ENCODE assay signal across 21 cellular contexts in genomic region chr17:79976451-79976850, GRCh38. TPM values are rescaled to one million over a fixed set of nuclear protein-coding genes. Genes with fewer than 3 reads are reported as not detected.
DNase-seq lines count a peak whose midpoint lies in the region; ATAC-seq, FAIRE-seq and TF ChIP-seq lines count a peak whose summit lies in the region.
"Had no signal": no experiment of that assay in that cellular context is flagged by ENCODE, and none has a peak within 500 bp of the region (broad histone marks: within the 10 kb centered on the region; RNA-seq: fewer than 3 reads in every experiment).

No MANE protein-coding gene starts in this region.

- H2AFZ ChIP-seq in IMR-90 (replicated peaks; ENCODE audit: low read length, poor library complexity) (no peak overlapping the region), H1 (ENCODE audit: low read length) (no peak overlapping the region)

- H3K36me3 ChIP-seq in BLaER1: no peaks in the 10 kb centered on the region
- peaks cover 6% of the 10 kb centered on the region; the same call in 1 of the 2 replicates for H3K36me3 ChIP-seq in IMR-90 (ENCODE audit: control insufficient read depth, insufficient read depth, low read length)
- peaks cover 0 to 7% (median 3%) of the 10 kb centered on the region in 4 experiments; a peak in 2 of 8 replicates for H3K36me3 ChIP-seq in H1 (ENCODE audit: control insufficient read depth in 2 of 4, insufficient read depth in 4 of 4, low read length in 3 of 4)

- H3K9ac ChIP-seq in BLaER1 (0 out of 2 replicates have a peak overlapping the region, but pooled peaks have one; percentile 3), IMR-90 (ENCODE audit: low read depth, low read length) (no peak overlapping the region), H1 (replicated peaks in 1 of 4; ENCODE audit: extremely low read depth in 1 of 4, low read depth in 3 of 4, low read length in 3 of 4) (no peak overlapping the region)

- H4K5ac ChIP-seq in IMR-90 (ENCODE audit: low read depth, low read length) (no peak overlapping the region), H1 (ENCODE audit: insufficient read length, low read depth, low read length) (no peak overlapping the region)

- H3K4me2 ChIP-seq in BLaER1: peak overlapping the region; percentile 76
- H3K4me2 ChIP-seq in IMR-90 (ENCODE audit: low read depth, low read length): no peak overlapping the region
- H3K4me2 ChIP-seq in H1 (ENCODE audit: insufficient read depth in 1 of 2, low read depth in 2 of 2, low read length in 2 of 2): no peak overlapping the region
- H3K4me2 ChIP-seq: A549 had no signal

- H3K27me3 ChIP-seq in BLaER1: no peaks in the 10 kb centered on the region
- no peaks in the 10 kb centered on the region for H3K27me3 ChIP-seq in IMR-90 (ENCODE audit: control insufficient read depth, insufficient read depth, low read length)
- no peaks in the 10 kb centered on the region for H3K27me3 ChIP-seq in H1 (replicated peaks in 1 of 4; ENCODE audit: control insufficient read depth in 3 of 4, extremely low read depth in 1 of 4, insufficient read depth in 3 of 4, low read length in 3 of 4)

- dilution Hi-C loops in IMR-90 (cut with HindIII; ENCODE audit: low sequenced_read_pairs, unreplicated experiment): no loop called here

- H3K9me1 ChIP-seq in IMR-90 (ENCODE audit: insufficient read depth, low read length): peaks cover 3% of the 10 kb centered on the region; the same call in 1 of the 2 replicates

- no peak overlapping the region for H2BK12ac ChIP-seq in H1 (ENCODE audit: low read depth, low read length)

- H3K79me2 ChIP-seq in H1 (ENCODE audit: control insufficient read depth in 1 of 2, insufficient read depth in 2 of 2, low read length in 2 of 2): peaks cover 0 to 14% of the 10 kb centered on the region in 2 experiments; a peak in 1 of 4 replicates

- no peak overlapping the region for H3K4ac ChIP-seq in IMR-90 (ENCODE audit: low read depth, low read length)
- no peak overlapping the region for H3K4ac ChIP-seq in H1 (replicated peaks; ENCODE audit: insufficient read length, low read depth, low read length)

- H3K4me3 ChIP-seq in BLaER1: no peak overlapping the region
- no peak overlapping the region for H3K4me3 ChIP-seq in IMR-90 (ENCODE audit: insufficient read depth, low read depth, low read length)
- no peak overlapping the region for H3K4me3 ChIP-seq in H1 (ENCODE audit: extremely low read depth in 1 of 4, insufficient read depth in 2 of 4, low read depth in 3 of 4, low read length in 4 of 4)
- H3K4me3 ChIP-seq: A549 had no signal

- WGBS in IMR-90 (ENCODE audit: extremely low coverage in 2 of 2, insufficient read length in 1 of 2), 2 experiments: 97% methylated on average over 8 of the region's 14 CpGs; no CpG with 5 or more reads in 1 of the 2 experiments
- 96% methylated on average over 14 of the region's 14 CpGs; no CpG with 5 or more reads in 1 of the 2 experiments for WGBS in H1 (ENCODE audit: extremely low coverage in 1 of 2, insufficient coverage in 1 of 2, insufficient read length in 1 of 2, insufficient replicate concordance in 2 of 2, low coverage in 1 of 2, low lambda C conversion rate in 2 of 2, missing lambda C conversion rate in 1 of 2), 2 experiments

- FAIRE-seq in H1 (lab: Jason Lieb, UNC): no peak
- FAIRE-seq: A549 had no signal

- H4K20me1 ChIP-seq in BLaER1 (peaks cover 33% of the 10 kb centered on the region), IMR-90 (ENCODE audit: insufficient read depth, low read length) (peaks cover 5% of the 10 kb centered on the region; the same call in 1 of the 2 replicates), H1 (replicated peaks in 1 of 2; ENCODE audit: control insufficient read depth in 1 of 2, insufficient read depth in 2 of 2, low read length in 2 of 2) (peaks cover 7 to 11% of the 10 kb centered on the region in 2 experiments)

- H3K9me3 ChIP-seq in BLaER1 (no peaks in the 10 kb centered on the region), IMR-90 (ENCODE audit: control insufficient read depth, insufficient read depth, low read length) (no peaks in the 10 kb centered on the region), H1 (ENCODE audit: insufficient read depth in 2 of 2, low read depth in 1 of 2, low read length in 1 of 2) (no peaks in the 10 kb centered on the region)
- H3K9me3 ChIP-seq: A549 had no signal

- TF ChIP-seq POLR2A in IMR-90 (IDR thresholded peaks at IDR 0.05; ENCODE audit: low read depth, low read length) (no peak), H1 (IDR thresholded peaks at IDR 0.05; ENCODE audit: control extremely low read depth in 1 of 2, low read depth in 2 of 2, low read length in 2 of 2) (no peak)

- CTCF ChIA-PET in IMR-90 (lab: Yijun Ruan, JAX): no interaction called here
- CTCF ChIA-PET in H1 (lab: Charles Lee; ENCODE audit: partially characterized antibody): interaction anchor here (0.6 to 11.3 kb wide), 22 partner anchors 10 to 280 kb away, joined by 3 to 187 read pairs (median 4); no protein-coding TSS in a partner anchor

- no peak overlapping the region for H4K91ac ChIP-seq in IMR-90 (ENCODE audit: insufficient read depth, low read depth, low read length)
- no peak overlapping the region for H4K91ac ChIP-seq in H1 (replicated peaks; ENCODE audit: insufficient read length, low read length)

- no peak overlapping the region for H2BK5ac ChIP-seq in IMR-90 (ENCODE audit: low read depth, low read length, poor library complexity, severe bottlenecking)
- no peak overlapping the region for H2BK5ac ChIP-seq in H1 (ENCODE audit: low read depth, low read length)

- in situ Hi-C loops in IMR-90 (cut with MboI; ENCODE audit: low sequenced_read_pairs): no loop called here

- H3K4me1 ChIP-seq in BLaER1 (peaks cover 85% of the 10 kb centered on the region), IMR-90 (ENCODE audit: control insufficient read depth, insufficient read depth, low read length) (no peaks in the 10 kb centered on the region), H1 (replicated peaks in 1 of 4; ENCODE audit: control insufficient read depth in 3 of 4, insufficient read depth in 4 of 4, low read length in 3 of 4) (peaks cover 0 to 5% (median 2%) of the 10 kb centered on the region in 4 experiments; a peak in 4 of 7 replicates)
- H3K4me1 ChIP-seq: A549 had no signal

- H2BK20ac ChIP-seq in IMR-90 (ENCODE audit: low read depth, low read length): no peak overlapping the region
- H2BK20ac ChIP-seq in H1 (ENCODE audit: low read length): no peak overlapping the region

- H3K27ac ChIP-seq in BLaER1 (no peak overlapping the region), IMR-90 (ENCODE audit: insufficient read depth, low read length) (no peak overlapping the region), H1 (ENCODE audit: low read depth, low read length) (no peak overlapping the region)
- H3K27ac ChIP-seq: A549, HL-60 had no signal

- TF ChIP-seq CTCF in IMR-90 (conservative IDR thresholded peaks at IDR 0.05; ENCODE audit: low read depth, low read length) (no peak), H1 (IDR thresholded peaks at IDR 0.05; ENCODE audit: control extremely low read depth in 1 of 3, insufficient read depth in 1 of 3, low read depth in 1 of 3, low read length in 3 of 3) (no peak)

- no peak for TF ChIP-seq EP300 in H1 (IDR thresholded peaks at IDR 0.05; ENCODE audit: borderline replicate concordance in 1 of 2, low read depth in 2 of 2, low read length in 2 of 2)

- no peak overlapping the region for H3K23ac ChIP-seq in IMR-90 (ENCODE audit: low read depth, low read length)
- no peak overlapping the region for H3K23ac ChIP-seq in H1 (ENCODE audit: insufficient read length)

- H2AK5ac ChIP-seq in IMR-90 (ENCODE audit: low read depth, low read length) (no peak overlapping the region), H1 (ENCODE audit: low read depth, low read length) (no peak overlapping the region)

- H3K18ac ChIP-seq in IMR-90 (ENCODE audit: low read depth, low read length) (no peak overlapping the region), H1 (ENCODE audit: extremely low read depth, low read length) (no peak overlapping the region)

- no peak for DNase-seq in IMR-90
- DNase-seq in H1 (ENCODE audit: low read depth in 1 of 2, low spot score in 2 of 2): no peak
- DNase-seq in posterior vena cava (ENCODE audit: low spot score): peak; percentile 49
- no peak for DNase-seq in DMS53 (lab: John Stamatoyannopoulos, UW)
- DNase-seq in HCEC 1CT: no peak
- DNase-seq: Calu3, DMS79 treated with DMSO at 0.1 percent for 48 hours, H7, NCI-H1417, NCI-H187, NCI-H2107, NCI-H2227 treated with DMSO at 0.1 percent for 48 hours, NCI-H510A treated with DMSO at 0.1 percent for 48 hours, NCI-H82, PC-3, RPMI8226 had no signal

- H2BK120ac ChIP-seq in IMR-90 (ENCODE audit: low read depth, low read length) (no peak overlapping the region), H1 (replicated peaks; ENCODE audit: low read depth, low read length) (no peak overlapping the region)

- no peak overlapping the region for H4K8ac ChIP-seq in IMR-90 (ENCODE audit: low read depth in 2 of 2, low read length in 2 of 2)
- H4K8ac ChIP-seq in H1 (ENCODE audit: extremely low read depth, insufficient read depth, low read length): peak overlapping the region; percentile 28; the same call in 1 of the 2 replicates

- no TSS peak for BruUV-seq in IMR-90 (replicated peaks; lab: Mats Ljungman, UMichigan)

- peak overlapping the region; percentile 44 for H2AK9ac ChIP-seq in IMR-90 (replicated peaks; ENCODE audit: low read depth, low read length, poor library complexity)

- intact Hi-C loops in IMR-90 (cut with micrococcal nuclease) (no loop called here), posterior vena cava (cut with DNase I) (loop anchor here in 1 of 2 donors (10.0 kb wide), 1 partner anchor 592 kb away; no protein-coding TSS in a partner anchor)

- H3K14ac ChIP-seq in IMR-90 (replicated peaks; ENCODE audit: low read depth, low read length) (no peak overlapping the region), H1 (ENCODE audit: insufficient read length) (no peak overlapping the region)

- no peaks in the 10 kb centered on the region for H3K23me2 ChIP-seq in H1 (ENCODE audit: low read depth, low read length)

- H3K56ac ChIP-seq in IMR-90 (ENCODE audit: extremely low read depth, insufficient read depth, low read length) (no peak overlapping the region), H1 (replicated peaks; ENCODE audit: insufficient read length, low read depth, low read length) (no peak overlapping the region)

- H3K79me1 ChIP-seq in IMR-90 (ENCODE audit: low read depth in 1 of 2, low read length in 2 of 2) (peaks cover 10 to 20% of the 10 kb centered on the region in 2 experiments; a peak in 2 of 4 replicates), H1 (ENCODE audit: low read depth, low read length) (peaks cover 10% of the 10 kb centered on the region)

- POLR2A ChIA-PET in IMR-90 (lab: Charles Lee; ENCODE audit: unreplicated experiment): no interaction called here
- POLR2A ChIA-PET in H1 (lab: Charles Lee; ENCODE audit: partially characterized antibody): interaction anchor here (1.1 to 3.7 kb wide), 3 partner anchors 10 to 48 kb away, joined by 3 to 13 read pairs (median 4); no protein-coding TSS in a partner anchor

- no peak overlapping the region for H2BK15ac ChIP-seq in IMR-90 (ENCODE audit: low read depth, low read length)
- no peak overlapping the region for H2BK15ac ChIP-seq in H1 (ENCODE audit: low read length)

- ATAC-seq in IMR-90 (ENCODE audit: low read depth) (no peak), HG03439 (IDR thresholded peaks at IDR 0.05; ENCODE audit: unreplicated experiment) (no peak)
- ATAC-seq: A549; CD8-positive, alpha-beta T cell; PC-3 had no signal

- TF ChIP-seq RAD21 in IMR-90 (IDR thresholded peaks at IDR 0.05; ENCODE audit: low read length) (no peak), H1 (IDR thresholded peaks at IDR 0.05 in 1 of 2, conservative IDR thresholded peaks at IDR 0.05 in 1 of 2; ENCODE audit: low read depth in 2 of 2, low read length in 2 of 2) (no peak)

RNA-seq across cellular contexts. Expression of gene TBC1D16, which starts 59.2 kb away (rescaled TPM):
- 14.4 and 16.7 TPM in 2 replicates for total RNA-seq in IMR-90 (2012; rRNA removed)
- 9.2 and 10.1 TPM in 2 replicates for polyA plus RNA-seq in IMR-90 (2012; rRNA removed)
- polyA plus RNA-seq in IMR-90 (2012; cell fraction: cytosol; rRNA removed): 6.3 and 8.7 TPM in 2 replicates
- 14.0 and 18.3 TPM in 2 replicates for polyA plus RNA-seq in IMR-90 (2012; cell fraction: nucleus; rRNA removed; ENCODE audit: low replicate concordance)
- 109 and 111 TPM in 2 replicates for total RNA-seq in H1 (2021; fragmentation: NEBNext Ultra II Directional; extraction: Animal tissue kit (Norgen Biotek cat#: 25700))
- polyA plus RNA-seq in H1 (2011; rRNA removed): 21.1 and 29.7 TPM in 2 replicates
- polyA plus RNA-seq in H1 (2011; cell fraction: cytosol; rRNA removed): 28.8 TPM
- 47.7 TPM for polyA plus RNA-seq in H1 (2011; cell fraction: nucleus; rRNA removed)
- 46.6 to 63.2 TPM (median 51.9 TPM) in 4 replicates for polyA plus RNA-seq in H1 (2012, experiment 1 of 2)
- polyA plus RNA-seq in H1 (2012, experiment 2 of 2): 41.5 TPM
- 32.7 TPM for polyA plus RNA-seq in H1 (2013, experiment 1 of 2)
- 34.5 TPM for polyA plus RNA-seq in H1 (2013, experiment 2 of 2)
- 64.0 and 65.1 TPM in 2 replicates for polyA minus RNA-seq in H1 (2011; rRNA and poly(A)+ RNA removed)
- 50.4 TPM for polyA minus RNA-seq in H1 (2011; cell fraction: cytosol; rRNA and poly(A)+ RNA removed)
- 44.3 TPM for polyA minus RNA-seq in H1 (2011; cell fraction: nucleus; rRNA and poly(A)+ RNA removed)
- 10 to 100 TPM; 38.9 to 57.9 TPM for total RNA-seq in posterior vena cava

RNA-seq across cellular contexts. Expression of gene CCDC40, which starts 60.0 kb away (rescaled TPM):
- 0.90 and 1.9 TPM in 2 replicates for total RNA-seq in IMR-90 (2012; rRNA removed)
- 3.8 and 4.7 TPM in 2 replicates for polyA plus RNA-seq in IMR-90 (2012; rRNA removed)
- polyA plus RNA-seq in IMR-90 (2012; cell fraction: cytosol; rRNA removed): 1.2 and 1.6 TPM in 2 replicates
- 17.9 and 21.8 TPM in 2 replicates for polyA plus RNA-seq in IMR-90 (2012; cell fraction: nucleus; rRNA removed; ENCODE audit: low replicate concordance)
- total RNA-seq in H1 (2021; fragmentation: NEBNext Ultra II Directional; extraction: Animal tissue kit (Norgen Biotek cat#: 25700)): 11.5 and 11.6 TPM in 2 replicates
- 4.1 and 4.8 TPM in 2 replicates for polyA plus RNA-seq in H1 (2011; rRNA removed)
- 6.4 TPM for polyA plus RNA-seq in H1 (2011; cell fraction: cytosol; rRNA removed)
- polyA plus RNA-seq in H1 (2011; cell fraction: nucleus; rRNA removed): 11.8 TPM
- polyA plus RNA-seq in H1 (2012, experiment 1 of 2): 8.1 to 15.2 TPM (median 9.5 TPM) in 4 replicates
- 3.3 TPM for polyA plus RNA-seq in H1 (2012, experiment 2 of 2)
- polyA plus RNA-seq in H1 (2013, experiment 1 of 2): 3.0 TPM
- 2.9 TPM for polyA plus RNA-seq in H1 (2013, experiment 2 of 2)
- polyA minus RNA-seq in H1 (2011; rRNA and poly(A)+ RNA removed): 3.7 and 4.0 TPM in 2 replicates
- 8.0 TPM for polyA minus RNA-seq in H1 (2011; cell fraction: cytosol; rRNA and poly(A)+ RNA removed)
- polyA minus RNA-seq in H1 (2011; cell fraction: nucleus; rRNA and poly(A)+ RNA removed): 3.8 TPM
- total RNA-seq in posterior vena cava: 10 to 100 TPM in 1 of 2 donors, 1 to 10 TPM in 1; 6.2 to 10.4 TPM
